Comparison of ENCODE assay signal across 8 cellular contexts in genomic region chr6:123415844-123416468, GRCh38.
DNase-seq lines count a peak whose midpoint lies in the region; ATAC-seq and TF ChIP-seq lines count a peak whose summit lies in the region.

No MANE protein-coding gene starts in this region.

- H3K9me3 ChIP-seq in right atrium auricular region = no peaks in the 10 kb centered on the region

- H3K4me1 Mint-ChIP-seq in activated naive CD8-positive, alpha-beta T cell treated with anti-CD3 and anti-CD28 coated beads, Interleukin-2, amount 10 ng/mL, durations not matched to agents 7 days and 5 days = no peaks in the 10 kb centered on the region

- H3K27me3 Mint-ChIP-seq in activated naive CD8-positive, alpha-beta T cell treated with anti-CD3 and anti-CD28 coated beads, Interleukin-2, amount 10 ng/mL, durations not matched to agents 7 days and 5 days = no peaks in the 10 kb centered on the region

- DNase-seq in GM03348 (ENCODE audit: low spot score) (peak; percentile 52), NCI-H748 (lab: John Stamatoyannopoulos, UW; ENCODE audit: unreplicated experiment) (peak; percentile 87), right atrium auricular region (ENCODE audit: low spot score) (peak; percentile 73), skeletal muscle cell (ENCODE audit: low read depth) (peak; percentile 12), H7 (no peak)
- DNase-seq in activated naive CD8-positive, alpha-beta T cell treated with anti-CD3 and anti-CD28 coated beads, Interleukin-2, amount 10 ng/mL, durations not matched to agents 7 days and 5 days = no peak

- POLR2A ChIA-PET in activated naive CD8-positive, alpha-beta T cell treated with anti-CD3 and anti-CD28 coated beads, Interleukin-2, amount 10 ng/mL, durations not matched to agents 7 days and 5 days (lab: Charles Lee) = no interaction called here

- no peaks in the 10 kb centered on the region for H3K4me1 ChIP-seq in right atrium auricular region

- H3K4me3 ChIP-seq in right atrium auricular region (no peak overlapping the region), skeletal muscle cell (ENCODE audit: low read depth, low read length) (no peak overlapping the region), H7 (ENCODE audit: insufficient read depth, low read depth, low read length) (no peak overlapping the region)

- H3K27me3 ChIP-seq in right atrium auricular region (no peaks in the 10 kb centered on the region), H7 (ENCODE audit: control insufficient read depth, insufficient read depth, low read length) (no peaks in the 10 kb centered on the region)

- H3K36me3 ChIP-seq in right atrium auricular region = no peaks in the 10 kb centered on the region
- H3K36me3 ChIP-seq in H7 (replicated peaks; ENCODE audit: control insufficient read depth, insufficient read depth, low read length) = no peaks in the 10 kb centered on the region

- no peak overlapping the region for H3K27ac Mint-ChIP-seq in activated naive CD8-positive, alpha-beta T cell treated with anti-CD3 and anti-CD28 coated beads, Interleukin-2, amount 10 ng/mL, durations not matched to agents 7 days and 5 days

- H3K27ac ChIP-seq in right atrium auricular region = no peak overlapping the region

- peak; percentile 55 to 77 for TF ChIP-seq CTCF in right atrium auricular region (IDR thresholded peaks at IDR 0.05)

- no peaks in the 10 kb centered on the region for H3K36me3 Mint-ChIP-seq in activated naive CD8-positive, alpha-beta T cell treated with anti-CD3 and anti-CD28 coated beads, Interleukin-2, amount 10 ng/mL, durations not matched to agents 7 days and 5 days

- ATAC-seq in GM21423 (IDR thresholded peaks at IDR 0.05; ENCODE audit: unreplicated experiment) = peak; percentile 95
- peak; percentile 81 for ATAC-seq in HG03571 (IDR thresholded peaks at IDR 0.05; ENCODE audit: unreplicated experiment)
- ATAC-seq in activated naive CD8-positive, alpha-beta T cell treated with anti-CD3 and anti-CD28 coated beads, Interleukin-2, amount 10 ng/mL, durations not matched to agents 7 days and 5 days (ENCODE audit: low read depth) = peak; percentile 33

- H3K4me3 Mint-ChIP-seq in activated naive CD8-positive, alpha-beta T cell treated with anti-CD3 and anti-CD28 coated beads, Interleukin-2, amount 10 ng/mL, durations not matched to agents 7 days and 5 days = no peak overlapping the region

- H3K9me3 Mint-ChIP-seq in activated naive CD8-positive, alpha-beta T cell treated with anti-CD3 and anti-CD28 coated beads, Interleukin-2, amount 10 ng/mL, durations not matched to agents 7 days and 5 days = no peaks in the 10 kb centered on the region

Comparison
In these comparisons a context has a peak if more than half of its experiments do, and no peak if none do; other contexts are left out.
1. DNase-seq: peak in GM03348 (single experiment), NCI-H748 (single experiment), right atrium auricular region (single experiment) and skeletal muscle cell (single experiment); none in activated naive CD8-positive, alpha-beta T cell treated with anti-CD3 and anti-CD28 coated beads, Interleukin-2, amount 10 ng/mL, durations not matched to agents 7 days and 5 days (single experiment) and H7 (single experiment).
2. ATAC-seq: peak in every context shown above with its lines; median percentile 95 in GM21423; 81 in HG03571; 33 in activated naive CD8-positive, alpha-beta T cell treated with anti-CD3 and anti-CD28 coated beads, Interleukin-2, amount 10 ng/mL, durations not matched to agents 7 days and 5 days.